8 cellular contexts compared by ENCODE assay signal in the genomic region with DNA sequence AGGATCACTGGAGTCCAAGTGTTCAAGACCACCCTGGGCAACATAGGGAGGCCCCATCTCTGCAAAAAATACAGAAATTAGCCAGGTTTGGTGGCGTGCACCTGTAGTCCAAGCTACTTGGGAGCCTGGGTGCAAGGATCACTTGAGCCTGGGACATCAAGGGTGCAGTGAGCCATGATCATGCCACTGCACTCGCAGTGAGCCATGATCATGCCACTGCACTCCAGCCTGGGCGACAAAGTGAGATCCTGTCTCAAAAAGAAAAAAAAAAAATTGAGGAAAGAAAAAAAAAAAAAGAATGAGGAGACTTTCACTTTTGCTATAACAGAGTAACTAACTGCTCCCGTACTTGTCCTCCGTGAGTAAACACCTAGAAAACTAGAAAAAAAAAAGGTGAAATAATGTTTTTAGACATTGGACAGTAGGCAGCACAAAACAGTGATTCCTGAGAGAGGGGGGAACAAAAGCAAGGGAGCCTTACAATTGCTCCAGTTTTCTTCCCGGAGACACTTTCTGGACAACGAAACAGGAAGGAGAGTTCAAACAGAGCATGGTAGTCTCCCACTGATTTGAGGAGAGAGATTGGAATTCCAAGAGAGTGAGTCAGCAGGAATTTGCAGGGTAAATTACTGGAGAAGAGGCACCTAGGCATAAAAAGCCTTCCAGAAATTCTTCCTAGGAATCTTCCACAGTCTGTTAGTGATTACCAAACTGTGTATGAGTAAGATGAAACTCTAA. TPM values are rescaled to one million over a fixed set of nuclear protein-coding genes. Genes with fewer than 3 reads are reported as not detected.
DNase-seq lines count a peak whose midpoint lies in the region; ATAC-seq lines count a peak whose summit lies in the region.

No MANE protein-coding gene starts in this region.

- peaks cover 4% of the 10 kb centered on the region for H3K4me1 ChIP-seq in CD8-positive, alpha-beta memory T cell (ENCODE audit: insufficient read depth, low read length)

- H3K27ac Mint-ChIP-seq in CD8-positive, alpha-beta memory T cell = peak overlapping the region in 5 of 8 donors; percentile 8 to 83 (median 58)
- peak overlapping the region; percentile 42 for H3K27ac Mint-ChIP-seq in central memory CD8-positive, alpha-beta T cell (ENCODE audit: low read depth)

- H3K9me3 ChIP-seq in CD8-positive, alpha-beta memory T cell (ENCODE audit: low read length) = no peaks in the 10 kb centered on the region
- peaks cover 5% of the 10 kb centered on the region for H3K9me3 ChIP-seq in MG63

- peak overlapping the region; percentile 41 to 91 (median 69) for H3K4me3 Mint-ChIP-seq in CD8-positive, alpha-beta memory T cell
- peak overlapping the region; percentile 61 for H3K4me3 Mint-ChIP-seq in central memory CD8-positive, alpha-beta T cell

- H3K36me3 Mint-ChIP-seq in CD8-positive, alpha-beta memory T cell = peaks cover 0 to 20% (median 0%) of the 10 kb centered on the region in 3 donors
- no peaks in the 10 kb centered on the region for H3K36me3 Mint-ChIP-seq in central memory CD8-positive, alpha-beta T cell (ENCODE audit: insufficient read depth)

- no peaks in the 10 kb centered on the region for H3K27me3 ChIP-seq in CD8-positive, alpha-beta memory T cell (ENCODE audit: insufficient read depth, low read length, poor library complexity, severe bottlenecking)
- no peaks in the 10 kb centered on the region for H3K27me3 ChIP-seq in MG63

- peaks cover 9 to 17% of the 10 kb centered on the region in 2 donors for H3K27me3 Mint-ChIP-seq in CD8-positive, alpha-beta memory T cell
- H3K27me3 Mint-ChIP-seq in central memory CD8-positive, alpha-beta T cell = peaks cover 8% of the 10 kb centered on the region

- peak overlapping the region; percentile 29 for H3K4me3 ChIP-seq in CD8-positive, alpha-beta memory T cell (ENCODE audit: low read length)
- peak overlapping the region; percentile 26 for H3K4me3 ChIP-seq in MG63

- CTCF ChIA-PET in CD8-positive, alpha-beta memory T cell (lab: Charles Lee) = no interaction called here

- ATAC-seq in central memory CD8-positive, alpha-beta T cell (replicated peaks; ENCODE audit: extremely low read depth, poor library complexity, severe bottlenecking) = no peak
- ATAC-seq in left lobe of liver (peak; percentile 73), HG03439 (IDR thresholded peaks at IDR 0.05; ENCODE audit: unreplicated experiment) (no peak)

- peaks cover 0 to 20% (median 10%) of the 10 kb centered on the region in 5 donors for H3K9me3 Mint-ChIP-seq in CD8-positive, alpha-beta memory T cell
- no peaks in the 10 kb centered on the region for H3K9me3 Mint-ChIP-seq in central memory CD8-positive, alpha-beta T cell

- no peaks in the 10 kb centered on the region for H3K36me3 ChIP-seq in CD8-positive, alpha-beta memory T cell (ENCODE audit: insufficient read depth, low read length)
- no peaks in the 10 kb centered on the region for H3K36me3 ChIP-seq in MG63

- no peak overlapping the region for H3K27ac ChIP-seq in CD8-positive, alpha-beta memory T cell (ENCODE audit: low read depth, low read length)
- peak overlapping the region; percentile 74 for H3K27ac ChIP-seq in temporal lobe (ENCODE audit: low read depth, low read length)

- POLR2A ChIA-PET in CD8-positive, alpha-beta memory T cell (lab: Charles Lee) = no interaction called here

- DNase-seq in CD8-positive, alpha-beta memory T cell = no peak
- DNase-seq in MG63 = peak; percentile 31
- DNase-seq in central memory CD8-positive, alpha-beta T cell (ENCODE audit: low spot score in 2 of 2) = no peak
- no peak for DNase-seq in left lobe of liver (ENCODE audit: low spot score)
- no peak for DNase-seq in RPMI8226
- no peak for DNase-seq in NCI-H1092 (lab: John Stamatoyannopoulos, UW)

- peaks cover 4 to 14% (median 13%) of the 10 kb centered on the region in 3 donors for H3K4me1 Mint-ChIP-seq in CD8-positive, alpha-beta memory T cell
- peaks cover 6% of the 10 kb centered on the region for H3K4me1 Mint-ChIP-seq in central memory CD8-positive, alpha-beta T cell

RNA-seq across cellular contexts. Expression of a gene that starts 6.9 kb away (rescaled TPM):
- total RNA-seq in CD8-positive, alpha-beta memory T cell = 1 to 10 TPM; 7.0 to 7.9 TPM
- 0.81 TPM for polyA plus RNA-seq in CD8-positive, alpha-beta memory T cell
- total RNA-seq in MG63 (2014; rRNA removed; shearing (Covaris generic); ENCODE audit: low replicate concordance) = 4.4 and 9.1 TPM in 2 replicates
- 5.5 TPM for total RNA-seq in left lobe of liver
- total RNA-seq in temporal lobe = 22.6 TPM

RNA-seq across cellular contexts. Expression of a gene that starts 13.6 kb away (rescaled TPM):
- total RNA-seq in CD8-positive, alpha-beta memory T cell = 10 to 100 TPM; 82.5 to 84.6 TPM
- polyA plus RNA-seq in CD8-positive, alpha-beta memory T cell = 21.4 TPM
- 82.3 and 92.4 TPM in 2 replicates for total RNA-seq in MG63 (2014; rRNA removed; shearing (Covaris generic); ENCODE audit: low replicate concordance)
- total RNA-seq in left lobe of liver (11.8 TPM), temporal lobe (30.2 TPM)

RNA-seq across cellular contexts. Expression of a gene that starts 49.6 kb away (rescaled TPM):
- total RNA-seq in CD8-positive, alpha-beta memory T cell = 10 to 100 TPM; 87.4 to 94.1 TPM
- 77.4 TPM for polyA plus RNA-seq in CD8-positive, alpha-beta memory T cell
- 97.5 and 111 TPM in 2 replicates for total RNA-seq in MG63 (2014; rRNA removed; shearing (Covaris generic); ENCODE audit: low replicate concordance)
- total RNA-seq in left lobe of liver (406 TPM), temporal lobe (44.3 TPM)
